ENCODE assay signal across 8 cellular contexts in genomic region chr13:98575009-98575866, GRCh38. TPM values are rescaled to one million over a fixed set of nuclear protein-coding genes. Genes with fewer than 3 reads are reported as not detected.
DNase-seq lines count a peak whose midpoint lies in the region; ATAC-seq and TF ChIP-seq lines count a peak whose summit lies in the region.

No MANE protein-coding gene starts in this region.

- peaks cover 74% of the 10 kb centered on the region for H3K79me2 ChIP-seq in mammary epithelial cell (ENCODE audit: insufficient read depth, low read length)

- H3K36me3 ChIP-seq in KOPT-K1 (ENCODE audit: insufficient read depth, low read length) (no peaks in the 10 kb centered on the region), mammary epithelial cell (ENCODE audit: insufficient read depth, low read length) (no peaks in the 10 kb centered on the region), muscle layer of colon (ENCODE audit: insufficient read depth, low read length) (no peaks in the 10 kb centered on the region)

- peak overlapping the region; percentile 78 for H3K4me3 ChIP-seq in AG10803 (ENCODE audit: low read length)
- H3K4me3 ChIP-seq in mammary epithelial cell (replicated peaks in 1 of 3; ENCODE audit: insufficient read depth in 1 of 3, low read depth in 2 of 3, low read length in 3 of 3): peak overlapping the region; percentile 64 to 95 (median 76)
- H3K4me3 ChIP-seq in muscle layer of colon (ENCODE audit: low read depth in 1 of 2, low read length in 2 of 2): peak overlapping the region; percentile 72 to 81

- peak overlapping the region; percentile 80 for H3K27ac ChIP-seq in KOPT-K1 (ENCODE audit: low read depth, low read length, poor library complexity, severe bottlenecking)
- peak overlapping the region; percentile 39 for H3K27ac ChIP-seq in mammary epithelial cell (ENCODE audit: insufficient read depth, low read depth, low read length)
- H3K27ac ChIP-seq in muscle layer of colon (ENCODE audit: low read depth, low read length): peak overlapping the region; percentile 84

- H3K27me3 ChIP-seq in mammary epithelial cell (ENCODE audit: insufficient read depth, low read length) (no peaks in the 10 kb centered on the region), muscle layer of colon (ENCODE audit: control insufficient read depth in 1 of 2, insufficient read depth in 2 of 2, low read length in 2 of 2) (no peaks in the 10 kb centered on the region)

- H3K9ac ChIP-seq in mammary epithelial cell (ENCODE audit: insufficient read depth, low read length) (peak overlapping the region; percentile 83), muscle layer of colon (ENCODE audit: low read length) (peak overlapping the region; percentile 73)

- no peak overlapping the region for H2AFZ ChIP-seq in mammary epithelial cell (ENCODE audit: low read depth, low read length)

- DNase-seq in AG10803 (ENCODE audit: low read depth) (peak; percentile 28), mammary epithelial cell (peak; percentile 34), posterior vena cava (ENCODE audit: low spot score) (no peak), COLO829 (ENCODE audit: low spot score) (no peak), HK-2 (ENCODE audit: unreplicated experiment) (no peak)

- TF ChIP-seq CTCF in AG10803 (conservative IDR thresholded peaks at IDR 0.05; ENCODE audit: low read length) (no peak), mammary epithelial cell (conservative IDR thresholded peaks at IDR 0.05 in 1 of 2, IDR thresholded peaks at IDR 0.05 in 1 of 2; ENCODE audit: extremely low read depth in 1 of 2, insufficient read depth in 1 of 2, low read depth in 1 of 2, low read length in 2 of 2) (no peak)

- no peaks in the 10 kb centered on the region for H3K9me3 ChIP-seq in KOPT-K1 (ENCODE audit: insufficient read depth, low read length, poor library complexity, severe bottlenecking)
- H3K9me3 ChIP-seq in mammary epithelial cell (replicated peaks; ENCODE audit: insufficient read depth, low read length): no peaks in the 10 kb centered on the region
- H3K9me3 ChIP-seq in muscle layer of colon (ENCODE audit: low read length): no peaks in the 10 kb centered on the region

- ATAC-seq in HG03469 (IDR thresholded peaks at IDR 0.05; ENCODE audit: unreplicated experiment): no peak

- TSS peak; percentile 33 for BruUV-seq in mammary epithelial cell (replicated peaks; lab: Mats Ljungman, UMichigan)

- dilution Hi-C loops in mammary epithelial cell (cut with HindIII; ENCODE audit: low sequenced_read_pairs): no loop called here

- in situ Hi-C loops in mammary epithelial cell (cut with MboI; ENCODE audit: low sequenced_read_pairs in 2 of 2): no loop called here

- no peaks in the 10 kb centered on the region for H4K20me1 ChIP-seq in mammary epithelial cell (ENCODE audit: insufficient read depth, low read length)

- CTCF ChIA-PET in mammary epithelial cell (lab: Charles Lee; ENCODE audit: low non-redundant PET): no interaction called here

- intact Hi-C loops in mammary epithelial cell (cut with micrococcal nuclease): loop anchor here (1.0 to 5.0 kb wide), 2 partner anchors 78 to 267 kb away; no protein-coding TSS in a partner anchor
- intact Hi-C loops in posterior vena cava (cut with DNase I): loop anchor here (10.0 kb wide), 2 partner anchors 70 to 100 kb away; no protein-coding TSS in a partner anchor

- WGBS in mammary epithelial cell (ENCODE audit: low coverage, missing lambda C conversion rate): 3% methylated on average over 9 of the region's 10 CpGs

- H3K4me1 ChIP-seq in mammary epithelial cell (ENCODE audit: insufficient read depth, low read length) (peaks cover 42% of the 10 kb centered on the region), muscle layer of colon (ENCODE audit: insufficient read depth, low read length) (peaks cover 47% of the 10 kb centered on the region)

- H3K4me2 ChIP-seq in mammary epithelial cell (ENCODE audit: insufficient read depth, low read depth, low read length): peak overlapping the region; percentile 85

RNA-seq across cellular contexts. Expression of gene STK24, which starts 1.7 kb away (rescaled TPM):
- total RNA-seq in mammary epithelial cell (100 to 1,000 TPM; 114 to 189 TPM), posterior vena cava (10 to 100 TPM; 57.3 to 62.6 TPM)
- polyA plus RNA-seq in mammary epithelial cell: 77.9 TPM
- polyA minus RNA-seq in mammary epithelial cell: 128 TPM

Comparison
In these comparisons a context has a peak if more than half of its experiments do, and no peak if none do; other contexts are left out.
1. DNase-seq: peak in AG10803 (single experiment) and mammary epithelial cell (single experiment); none in posterior vena cava (single experiment), COLO829 (single experiment) and HK-2 (single experiment).
2. Peak in every context shown above with its lines, with median percentiles within 50 percentile points of each other: H3K4me3 ChIP-seq and H3K27ac ChIP-seq.